In genomic region chrX:94361241-94361640, GRCh38 we compare ENCODE assay signal across 22 cellular contexts.
DNase-seq lines count a peak whose midpoint lies in the region; ATAC-seq, FAIRE-seq and TF ChIP-seq lines count a peak whose summit lies in the region.
"Had no signal": no experiment of that assay in that cellular context is flagged by ENCODE, and none has a peak within 500 bp of the region (broad histone marks: within the 10 kb centered on the region; RNA-seq: fewer than 3 reads in every experiment).

No MANE protein-coding gene starts in this region.

- WGBS in aorta, 2 donors: 78 to 81% methylated on average over 10 of the region's 10 CpGs

- DNase-seq in GM12865 (ENCODE audit: low read depth): peak; percentile 15
- peak; percentile 7 for DNase-seq in H4 (ENCODE audit: low spot score)
- peak; percentile 6 for DNase-seq in epithelial cell of prostate (ENCODE audit: low read depth, low spot score)
- no peak for DNase-seq in AG08395 (ENCODE audit: low spot score)
- no peak for DNase-seq in aorta
- no peak for DNase-seq in D721Med (ENCODE audit: insufficient read length, low spot score)
- DNase-seq: CD4-positive, CD25-positive, alpha-beta regulatory T cell; NCI-H1048; NCI-H1417; NCI-H1694 treated with DMSO at 0.1 percent for 48 hours; NCI-H2081; NCI-H2227 treated with DMSO at 0.1 percent for 48 hours; NCI-H526 treated with DMSO at 0.1 percent for 48 hours; SHP77 treated with DMSO at 0.1 percent for 48 hours; T-helper 1 cell had no signal

- no peaks in the 10 kb centered on the region for H3K4me1 ChIP-seq in aorta (ENCODE audit: control insufficient read depth in 1 of 2, insufficient read depth in 2 of 2, low read length in 2 of 2)
- H3K4me1 ChIP-seq: BLaER1 had no signal

- no peaks in the 10 kb centered on the region for H3K9me3 ChIP-seq in aorta (ENCODE audit: control insufficient read depth, low read length)
- H3K9me3 ChIP-seq: BLaER1 had no signal

- H3K27ac ChIP-seq in epithelial cell of prostate (no peak overlapping the region), aorta (ENCODE audit: low read depth in 1 of 2, low read length in 2 of 2) (no peak overlapping the region)
- H3K27ac ChIP-seq: BLaER1 had no signal

- no peaks in the 10 kb centered on the region for H3K27me3 ChIP-seq in aorta (ENCODE audit: control insufficient read depth in 1 of 2, insufficient read depth in 2 of 2, low read length in 1 of 2)

- TF ChIP-seq CTCF in GM12865 (IDR thresholded peaks at IDR 0.05; ENCODE audit: insufficient read depth, low read depth, low read length, missing control alignments): no peak
- TF ChIP-seq CTCF in D721Med (IDR thresholded peaks at IDR 0.05; ENCODE audit: insufficient read depth, missing control alignments): no peak

- FAIRE-seq in D721Med (lab: Jason Lieb, UNC): no peak
- FAIRE-seq: G401.6, GM12891, H54 had no signal

- no peaks in the 10 kb centered on the region for H3K36me3 ChIP-seq in aorta (ENCODE audit: control insufficient read depth in 1 of 2, insufficient read depth in 2 of 2, low read length in 1 of 2)
- H3K36me3 ChIP-seq: BLaER1 had no signal

- intact Hi-C loops in aorta (cut with DNase I): no loop called here

- H3K4me3 ChIP-seq in GM12865 (ENCODE audit: low read depth, low read length): no peak overlapping the region
- H3K4me3 ChIP-seq in aorta (ENCODE audit: low read length in 2 of 2): no peak overlapping the region
- H3K4me3 ChIP-seq: BLaER1 had no signal

- ATAC-seq in HG03432 (IDR thresholded peaks at IDR 0.05; ENCODE audit: unreplicated experiment) (peak; percentile 83), aorta (ENCODE audit: low FRiP score) (no peak), HG03196 (IDR thresholded peaks at IDR 0.05; ENCODE audit: unreplicated experiment) (no peak)
- ATAC-seq: Panc1 had no signal

Comparison
In these comparisons a context has a peak if more than half of its experiments do, and no peak if none do; other contexts are left out.
1. DNase-seq: peak in GM12865 (single experiment), H4 (single experiment) and epithelial cell of prostate (single experiment); none in AG08395 (single experiment), aorta (0 of 2) and D721Med (single experiment).